ENCODE assay signal across 15 cellular contexts in the genomic region with DNA sequence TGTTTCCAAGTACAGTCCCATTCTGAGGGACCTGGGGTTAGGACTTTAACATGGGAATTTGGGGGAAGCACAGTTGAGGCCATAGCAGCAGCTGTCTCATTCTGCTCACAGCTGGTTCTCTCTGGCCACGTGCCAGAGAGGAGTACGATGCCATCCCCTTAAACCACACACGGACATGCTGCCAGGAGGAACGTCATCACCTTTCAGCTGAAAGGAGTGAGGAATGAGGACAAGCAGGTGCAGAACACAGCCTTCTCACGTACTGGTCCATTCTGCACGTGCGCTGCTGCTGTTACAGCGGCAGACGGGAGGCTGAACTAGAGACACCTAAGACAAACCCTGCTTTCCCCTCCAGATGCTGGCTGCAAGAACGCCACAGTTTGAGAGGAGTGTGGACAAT. TPM values are rescaled to one million over a fixed set of nuclear protein-coding genes. Genes with fewer than 3 reads are reported as not detected.
DNase-seq lines count a peak whose midpoint lies in the region; ATAC-seq lines count a peak whose summit lies in the region.
"Had no signal": no experiment of that assay in that cellular context is flagged by ENCODE, and none has a peak within 500 bp of the region (broad histone marks: within the 10 kb centered on the region; RNA-seq: fewer than 3 reads in every experiment).

No MANE protein-coding gene starts in this region.

- ATAC-seq in left ventricle myocardium superior = peak; percentile 69
- ATAC-seq in GM21737 (IDR thresholded peaks at IDR 0.05; ENCODE audit: unreplicated experiment) = no peak
- ATAC-seq in left lobe of liver = no peak
- ATAC-seq: naive thymus-derived CD4-positive, alpha-beta T cell had no signal

- DNase-seq in COLO668 (lab: John Stamatoyannopoulos, UW; ENCODE audit: unreplicated experiment) (peak; percentile 94), NAMALWA (ENCODE audit: low spot score) (peak; percentile 51), NCI-H69 (lab: John Stamatoyannopoulos, UW) (peak; percentile 83), left ventricle myocardium superior (peak; percentile 55), left lobe of liver (ENCODE audit: low spot score) (no peak)
- DNase-seq in activated effector memory CD4-positive, alpha-beta T cell treated with anti-CD3 and anti-CD28 coated beads, Interleukin-2, amount 50 U/mL, for 16 hours = no peak
- DNase-seq in activated effector memory CD4-positive, alpha-beta T cell treated with Interleukin-2 at 50 U/mL for 16 hours = no peak
- DNase-seq: activated CD4-positive, alpha-beta T cell treated with anti-CD3 and anti-CD28 coated beads for 1 hour; cerebellar nuclear complex; glutamatergic neuron; kidney; naive thymus-derived CD4-positive, alpha-beta T cell; stimulated activated CD4-positive, alpha-beta T cell treated with anti-CD3 and anti-CD28 coated beads, Interleukin-2, amount 100 ng/mL, for 24 hours; upper lobe of right lung had no signal

- intact Hi-C loops in left ventricle myocardium superior (cut with micrococcal nuclease) = no loop called here

RNA-seq across cellular contexts. Expression of gene ODC1, which starts 33.5 kb away (rescaled TPM):
- total RNA-seq in left ventricle myocardium superior (26.4 TPM), left lobe of liver (16.2 TPM)

Comparison
In these comparisons a context has a peak if more than half of its experiments do, and no peak if none do; other contexts are left out.
1. DNase-seq: peak in COLO668 (single experiment), NAMALWA (single experiment), NCI-H69 (single experiment) and left ventricle myocardium superior (single experiment); none in activated effector memory CD4-positive, alpha-beta T cell treated with anti-CD3 and anti-CD28 coated beads, Interleukin-2, amount 50 U/mL, for 16 hours (single experiment), activated effector memory CD4-positive, alpha-beta T cell treated with Interleukin-2 at 50 U/mL for 16 hours (single experiment) and left lobe of liver (single experiment).